In the genomic region with DNA sequence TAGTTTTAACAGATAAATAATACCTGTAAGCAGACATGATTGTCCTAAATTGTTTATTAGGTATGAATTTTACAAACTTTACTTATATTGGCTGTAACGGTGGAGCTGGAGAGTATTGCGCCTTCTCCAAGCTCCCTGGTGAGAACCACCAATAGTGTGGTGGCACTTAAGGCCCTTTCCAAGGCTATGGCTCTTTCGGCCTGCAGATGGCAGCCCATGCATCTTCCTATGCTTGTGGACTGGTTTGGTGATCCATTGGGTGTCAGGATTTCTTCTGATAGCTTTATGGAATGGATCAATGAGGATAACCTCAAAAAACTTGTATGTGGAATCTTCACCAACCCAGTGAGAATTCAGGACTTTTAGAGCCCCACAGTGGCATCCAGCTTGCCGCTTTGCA, we compare ENCODE assay signal across 8 cellular contexts. TPM values are rescaled to one million over a fixed set of nuclear protein-coding genes. Genes with fewer than 3 reads are reported as not detected.
DNase-seq lines count a peak whose midpoint lies in the region; ATAC-seq and TF ChIP-seq lines count a peak whose summit lies in the region.

No MANE protein-coding gene starts in this region.

- H3K27me3 ChIP-seq in A673 (replicated peaks; ENCODE audit: insufficient read depth, low read depth, low read length, poor library complexity): no peaks in the 10 kb centered on the region
- H3K27me3 ChIP-seq in vagina: no peaks in the 10 kb centered on the region

- TF ChIP-seq POLR2A in vagina (IDR thresholded peaks at IDR 0.05): no peak

- H3K27ac ChIP-seq in A673 (ENCODE audit: low read depth, low read length, poor library complexity, severe bottlenecking) (no peak overlapping the region), vagina (no peak overlapping the region)

- DNase-seq in A673 (ENCODE audit: low spot score): peak; percentile 58
- DNase-seq in GM12864 (ENCODE audit: low read depth): no peak
- DNase-seq in M059J (ENCODE audit: low read depth): peak; percentile 38
- DNase-seq in fibroblast of gingiva (ENCODE audit: low read depth): peak; percentile 31
- DNase-seq in vagina (ENCODE audit: extremely low spot score in 2 of 2): no peak
- no peak for DNase-seq in activated T-cell treated with anti-CD3 and anti-CD28 coated beads, Interleukin-2, amount 50 U/mL, for 48 hours

- H3K4me3 ChIP-seq in A673 (ENCODE audit: low read depth, low read length, poor library complexity, severe bottlenecking): no peak overlapping the region
- H3K4me3 ChIP-seq in GM12864 (ENCODE audit: low read depth, low read length): no peak overlapping the region
- H3K4me3 ChIP-seq in vagina: no peak overlapping the region

- ATAC-seq in HG03135 (IDR thresholded peaks at IDR 0.05; ENCODE audit: unreplicated experiment) (no peak), HG03039 (IDR thresholded peaks at IDR 0.05; ENCODE audit: unreplicated experiment) (no peak)

- CTCF ChIA-PET in A673 (lab: Charles Lee): no interaction called here

- H3K36me3 ChIP-seq in A673 (ENCODE audit: insufficient read depth, low read length, poor library complexity, severe bottlenecking) (no peaks in the 10 kb centered on the region), vagina (no peaks in the 10 kb centered on the region)

- no TSS peak for BruUV-seq in A673 (replicated peaks; lab: Mats Ljungman, UMichigan)

- intact Hi-C loops in A673 (cut with micrococcal nuclease; ENCODE audit: unreplicated experiment) (loop anchor here (10.0 kb wide), 1 partner anchor 216 kb away; a partner anchor contains a TSS), vagina (cut with DNase I) (no loop called here)

- POLR2A ChIA-PET in A673 (lab: Charles Lee; ENCODE audit: low non-redundant PET): no interaction called here

- TF ChIP-seq CTCF in A673 (conservative IDR thresholded peaks at IDR 0.05; ENCODE audit: low read depth, low read length) (peak; percentile 54), GM12864 (IDR thresholded peaks at IDR 0.05; ENCODE audit: low read depth, low read length, missing control alignments) (peak; percentile 36), vagina (IDR thresholded peaks at IDR 0.05) (no peak)

- H3K9me3 ChIP-seq in A673 (ENCODE audit: low read depth, low read length, poor library complexity, severe bottlenecking): no peaks in the 10 kb centered on the region
- H3K9me3 ChIP-seq in vagina: no peaks in the 10 kb centered on the region

- H3K4me1 ChIP-seq in A673 (ENCODE audit: insufficient read depth, low read length, poor library complexity, severe bottlenecking) (peaks cover 4% of the 10 kb centered on the region), vagina (no peaks in the 10 kb centered on the region)

RNA-seq across cellular contexts. Expression of a gene that starts 7.8 kb away (rescaled TPM):
- total RNA-seq in A673 (2021): 20.3 and 21.5 TPM in 2 replicates
- 11.1 and 14.3 TPM in 2 replicates for total RNA-seq in M059J (2014; rRNA removed; shearing (Covaris generic))
- total RNA-seq in vagina: 19.4 TPM

Comparison
In these comparisons a context has a peak if more than half of its experiments do, and no peak if none do; other contexts are left out.
1. DNase-seq: peak in A673 (single experiment), M059J (single experiment) and fibroblast of gingiva (single experiment); none in GM12864 (single experiment), vagina (0 of 2) and activated T-cell treated with anti-CD3 and anti-CD28 coated beads, Interleukin-2, amount 50 U/mL, for 48 hours (0 of 2).
2. CTCF ChIP-seq: peak in A673 (single experiment) and GM12864 (single experiment); none in vagina (0 of 3).